In the genomic region with DNA sequence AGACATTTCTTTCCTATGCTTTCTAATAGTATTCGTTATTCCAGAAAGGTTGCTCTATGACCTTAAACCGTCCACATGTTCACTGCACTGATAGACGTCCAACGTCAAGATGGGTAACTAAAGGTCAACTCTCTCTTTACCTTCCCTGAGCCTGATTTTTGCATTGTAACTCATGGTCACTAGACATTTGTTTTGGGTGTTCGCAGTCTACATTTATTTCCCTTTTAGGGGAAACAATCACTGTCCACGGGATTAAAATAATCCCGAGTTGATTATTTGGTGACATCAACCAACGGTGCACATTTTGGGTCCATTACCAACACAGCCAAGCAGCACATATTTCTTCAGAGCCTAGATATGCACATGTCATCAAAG, we compare ENCODE assay signal across 1 cellular context.
TF ChIP-seq lines count a peak whose summit lies in the region.

No MANE protein-coding gene starts in this region.

TF ChIP-seq in liver, 16 proteins besides CTCF, POLR2A, EP300 and RAD21 (continued from another document):
- TF ChIP-seq ZBTB33 (IDR thresholded peaks at IDR 0.05) = no peak
